In the genomic region with DNA sequence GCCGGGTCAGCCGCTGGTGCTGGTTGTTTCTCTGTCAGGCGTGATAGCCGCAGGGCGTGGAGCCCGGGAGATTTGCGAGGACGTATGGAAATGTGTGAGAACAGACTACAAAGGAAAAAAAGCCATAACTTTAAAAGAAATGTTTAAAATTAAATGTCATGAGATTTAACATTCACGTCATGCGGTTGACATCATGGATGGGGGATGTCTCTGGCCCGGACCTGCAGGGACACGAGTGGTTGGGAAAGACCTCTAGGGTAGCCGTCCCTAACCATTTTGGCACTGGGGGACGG, we compare ENCODE assay signal across 8 cellular contexts. TPM values are rescaled to one million over a fixed set of nuclear protein-coding genes. Genes with fewer than 3 reads are reported as not detected.
DNase-seq lines count a peak whose midpoint lies in the region; ATAC-seq lines count a peak whose summit lies in the region.

No MANE protein-coding gene starts in this region.

- DNase-seq in activated CD8-positive, alpha-beta T cell treated with anti-CD3 and anti-CD28 coated beads, Interleukin-2, amount 10 ng/mL, durations not matched to agents 7 days and 5 days = no peak
- DNase-seq in SKM-1 (lab: John Stamatoyannopoulos, UW; ENCODE audit: unreplicated experiment) (no peak), NCI-H748 (lab: John Stamatoyannopoulos, UW; ENCODE audit: unreplicated experiment) (no peak), OCI-M2 (lab: John Stamatoyannopoulos, UW; ENCODE audit: unreplicated experiment) (no peak), C1 segment of cervical spinal cord (lab: John Stamatoyannopoulos, UW) (no peak)

- no peak for ATAC-seq in activated CD8-positive, alpha-beta T cell treated with anti-CD3 and anti-CD28 coated beads, Interleukin-2, amount 10 ng/mL, durations not matched to agents 7 days and 5 days
- ATAC-seq in stimulated activated memory B cell treated with anti-CD40 and anti-IgM and Interleukin-4, amounts not matched to agents 10 μg/mL and 1 μg/mL and 100 μg/mL, for 72 hours = no peak

- POLR2A ChIA-PET in activated CD8-positive, alpha-beta T cell treated with anti-CD3 and anti-CD28 coated beads, Interleukin-2, amount 10 ng/mL, durations not matched to agents 7 days and 5 days (lab: Charles Lee) = no interaction called here

- H3K27me3 ChIP-seq in HUES6 (ENCODE audit: control insufficient read depth, insufficient read depth, low read length) (peaks cover 23% of the 10 kb centered on the region), layer of hippocampus (ENCODE audit: control insufficient read depth, insufficient read depth, low read length) (no peaks in the 10 kb centered on the region)

- peak overlapping the region; percentile 65 for H3K4me3 Mint-ChIP-seq in activated CD8-positive, alpha-beta T cell treated with anti-CD3 and anti-CD28 coated beads, Interleukin-2, amount 10 ng/mL, durations not matched to agents 7 days and 5 days
- H3K4me3 Mint-ChIP-seq in stimulated activated memory B cell treated with anti-CD40 and anti-IgM and Interleukin-4, amounts not matched to agents 10 μg/mL and 1 μg/mL and 100 μg/mL, for 72 hours = peak overlapping the region; percentile 80

- H3K9me3 ChIP-seq in HUES6 (ENCODE audit: control insufficient read depth, insufficient read depth, low read depth, low read length) = peaks cover 11% of the 10 kb centered on the region

- H3K36me3 Mint-ChIP-seq in activated CD8-positive, alpha-beta T cell treated with anti-CD3 and anti-CD28 coated beads, Interleukin-2, amount 10 ng/mL, durations not matched to agents 7 days and 5 days (ENCODE audit: low read depth) = peaks cover 2% of the 10 kb centered on the region
- H3K36me3 Mint-ChIP-seq in stimulated activated memory B cell treated with anti-CD40 and anti-IgM and Interleukin-4, amounts not matched to agents 10 μg/mL and 1 μg/mL and 100 μg/mL, for 72 hours = no peaks in the 10 kb centered on the region

- peaks cover 31% of the 10 kb centered on the region for H3K27me3 Mint-ChIP-seq in activated CD8-positive, alpha-beta T cell treated with anti-CD3 and anti-CD28 coated beads, Interleukin-2, amount 10 ng/mL, durations not matched to agents 7 days and 5 days (ENCODE audit: low read depth)
- no peaks in the 10 kb centered on the region for H3K27me3 Mint-ChIP-seq in stimulated activated memory B cell treated with anti-CD40 and anti-IgM and Interleukin-4, amounts not matched to agents 10 μg/mL and 1 μg/mL and 100 μg/mL, for 72 hours

- CTCF ChIA-PET in activated CD8-positive, alpha-beta T cell treated with anti-CD3 and anti-CD28 coated beads, Interleukin-2, amount 10 ng/mL, durations not matched to agents 7 days and 5 days (lab: Charles Lee) = no interaction called here

- H3K4me1 Mint-ChIP-seq in activated CD8-positive, alpha-beta T cell treated with anti-CD3 and anti-CD28 coated beads, Interleukin-2, amount 10 ng/mL, durations not matched to agents 7 days and 5 days (ENCODE audit: low read depth) = peaks cover 21% of the 10 kb centered on the region
- peaks cover 30% of the 10 kb centered on the region for H3K4me1 Mint-ChIP-seq in stimulated activated memory B cell treated with anti-CD40 and anti-IgM and Interleukin-4, amounts not matched to agents 10 μg/mL and 1 μg/mL and 100 μg/mL, for 72 hours

- no peaks in the 10 kb centered on the region for H3K9me3 Mint-ChIP-seq in activated CD8-positive, alpha-beta T cell treated with anti-CD3 and anti-CD28 coated beads, Interleukin-2, amount 10 ng/mL, durations not matched to agents 7 days and 5 days (ENCODE audit: insufficient read depth)
- H3K9me3 Mint-ChIP-seq in stimulated activated memory B cell treated with anti-CD40 and anti-IgM and Interleukin-4, amounts not matched to agents 10 μg/mL and 1 μg/mL and 100 μg/mL, for 72 hours = no peaks in the 10 kb centered on the region

- H3K36me3 ChIP-seq in HUES6 (ENCODE audit: control insufficient read depth, insufficient read depth, low read length) = no peaks in the 10 kb centered on the region

- no peak overlapping the region for H3K27ac Mint-ChIP-seq in activated CD8-positive, alpha-beta T cell treated with anti-CD3 and anti-CD28 coated beads, Interleukin-2, amount 10 ng/mL, durations not matched to agents 7 days and 5 days
- H3K27ac Mint-ChIP-seq in stimulated activated memory B cell treated with anti-CD40 and anti-IgM and Interleukin-4, amounts not matched to agents 10 μg/mL and 1 μg/mL and 100 μg/mL, for 72 hours = peak overlapping the region; percentile 77

- H3K27ac ChIP-seq in HUES6 (ENCODE audit: low read depth, low read length) (no peak overlapping the region; the same call in 1 of the 2 replicates), layer of hippocampus (ENCODE audit: low read depth, low read length) (peak overlapping the region; percentile 98)

- peaks cover 31% of the 10 kb centered on the region for H3K4me1 ChIP-seq in HUES6 (ENCODE audit: control insufficient read depth, insufficient read depth, low read length)

- no peak overlapping the region for H3K9ac ChIP-seq in HUES6 (ENCODE audit: low read length)

- peak overlapping the region; percentile 83 for H3K4me3 ChIP-seq in HUES6 (ENCODE audit: low read depth, low read length)

RNA-seq across cellular contexts. Expression of a gene that starts 0.6 kb away (rescaled TPM):
- total RNA-seq in activated CD8-positive, alpha-beta T cell treated with anti-CD3 and anti-CD28 coated beads, Interleukin-2, amount 10 ng/mL, durations not matched to agents 7 days and 5 days = 1 to 10 TPM; 4.0 to 5.5 TPM
